Comparison of ENCODE assay signal across 9 cellular contexts in genomic region chr7:22481726-22482125, GRCh38. TPM values are rescaled to one million over a fixed set of nuclear protein-coding genes. Genes with fewer than 3 reads are reported as not detected.
A peak's percentile ranks its signal among the peaks of the same experiment; 100 is the strongest.
DNase-seq lines count a peak whose midpoint lies in the region; ATAC-seq lines count a peak whose summit lies in the region.
"Had no signal": no experiment of that assay in that cellular context is flagged by ENCODE, and none has a peak within 500 bp of the region (broad histone marks: within the 10 kb centered on the region; RNA-seq: fewer than 3 reads in every experiment).

No MANE protein-coding gene starts in this region.

- no peaks in the 10 kb centered on the region for H3K36me3 Mint-ChIP-seq in activated CD4-positive, alpha-beta memory T cell treated with anti-CD3 and anti-CD28 coated beads, Interleukin-2, amount 10 ng/mL, durations not matched to agents 7 days and 5 days (ENCODE audit: low read depth)

- no peak overlapping the region for H3K27ac Mint-ChIP-seq in activated CD4-positive, alpha-beta memory T cell treated with anti-CD3 and anti-CD28 coated beads, Interleukin-2, amount 10 ng/mL, durations not matched to agents 7 days and 5 days

- POLR2A ChIA-PET in activated CD4-positive, alpha-beta memory T cell treated with anti-CD3 and anti-CD28 coated beads, Interleukin-2, amount 10 ng/mL, durations not matched to agents 7 days and 5 days (lab: Charles Lee) = no interaction called here

- H3K4me3 Mint-ChIP-seq in activated CD4-positive, alpha-beta memory T cell treated with anti-CD3 and anti-CD28 coated beads, Interleukin-2, amount 10 ng/mL, durations not matched to agents 7 days and 5 days = no peak overlapping the region

- CTCF ChIA-PET in activated CD4-positive, alpha-beta memory T cell treated with anti-CD3 and anti-CD28 coated beads, Interleukin-2, amount 10 ng/mL, durations not matched to agents 7 days and 5 days (lab: Charles Lee) = interaction anchor here (1.2 kb wide), 1 partner anchor 372 kb away, joined by 3 read pairs; no protein-coding TSS in a partner anchor

- H3K9me3 Mint-ChIP-seq in activated CD4-positive, alpha-beta memory T cell treated with anti-CD3 and anti-CD28 coated beads, Interleukin-2, amount 10 ng/mL, durations not matched to agents 7 days and 5 days = no peaks in the 10 kb centered on the region

- H3K4me1 Mint-ChIP-seq in activated CD4-positive, alpha-beta memory T cell treated with anti-CD3 and anti-CD28 coated beads, Interleukin-2, amount 10 ng/mL, durations not matched to agents 7 days and 5 days = peaks cover 17% of the 10 kb centered on the region

- H3K27me3 Mint-ChIP-seq in activated CD4-positive, alpha-beta memory T cell treated with anti-CD3 and anti-CD28 coated beads, Interleukin-2, amount 10 ng/mL, durations not matched to agents 7 days and 5 days = peaks cover 4% of the 10 kb centered on the region

- peak; percentile 77 for ATAC-seq in HG02759 (IDR thresholded peaks at IDR 0.05; ENCODE audit: unreplicated experiment)

- DNase-seq in SKM-1 treated with dmso at 0.1 percent for 144 hours (lab: John Stamatoyannopoulos, UW; ENCODE audit: unreplicated experiment) = peak; percentile 23
- no peak for DNase-seq in SKM-1 (lab: John Stamatoyannopoulos, UW; ENCODE audit: unreplicated experiment)
- peak; percentile 80 for DNase-seq in RPMI8226
- peak; percentile 44 for DNase-seq in pulmonary artery endothelial cell (ENCODE audit: low read depth, low spot score)
- no peak for DNase-seq in stimulated activated naive CD4-positive, alpha-beta T cell treated with Interleukin-2 at 50 U/mL for 16 hours (lab: John Stamatoyannopoulos, UW)
- no peak for DNase-seq in NCI-H526 (lab: John Stamatoyannopoulos, UW)
- no peak for DNase-seq in activated CD4-positive, alpha-beta memory T cell treated with anti-CD3 and anti-CD28 coated beads, Interleukin-2, amount 10 ng/mL, durations not matched to agents 7 days and 5 days
- DNase-seq: aorta had no signal

RNA-seq across cellular contexts. Expression of gene STEAP1B, which starts 18.3 kb away (rescaled TPM):
- total RNA-seq in pulmonary artery endothelial cell = 53.2 and 57.9 TPM in 2 replicates
- under 1 TPM; 0.30 to 0.33 TPM for total RNA-seq in activated CD4-positive, alpha-beta memory T cell treated with anti-CD3 and anti-CD28 coated beads, Interleukin-2, amount 10 ng/mL, durations not matched to agents 7 days and 5 days

Comparison
In these comparisons a context has a peak if more than half of its experiments do, and no peak if none do; other contexts are left out.
1. DNase-seq: peak in SKM-1 treated with dmso at 0.1 percent for 144 hours (single experiment), RPMI8226 (single experiment) and pulmonary artery endothelial cell (single experiment); none in SKM-1 (single experiment), stimulated activated naive CD4-positive, alpha-beta T cell treated with Interleukin-2 at 50 U/mL for 16 hours (single experiment), NCI-H526 (0 of 2) and activated CD4-positive, alpha-beta memory T cell treated with anti-CD3 and anti-CD28 coated beads, Interleukin-2, amount 10 ng/mL, durations not matched to agents 7 days and 5 days (single experiment).
2. RNA of gene STEAP1B, which starts 18.3 kb away (total RNA-seq): 53.2 to 57.9 TPM in pulmonary artery endothelial cell; 0.30 to 0.33 TPM in activated CD4-positive, alpha-beta memory T cell treated with anti-CD3 and anti-CD28 coated beads, Interleukin-2, amount 10 ng/mL, durations not matched to agents 7 days and 5 days; every median in the first group is over 10 times any median in the second.